Comparison of ENCODE assay signal across 7 cellular contexts in the genomic region with DNA sequence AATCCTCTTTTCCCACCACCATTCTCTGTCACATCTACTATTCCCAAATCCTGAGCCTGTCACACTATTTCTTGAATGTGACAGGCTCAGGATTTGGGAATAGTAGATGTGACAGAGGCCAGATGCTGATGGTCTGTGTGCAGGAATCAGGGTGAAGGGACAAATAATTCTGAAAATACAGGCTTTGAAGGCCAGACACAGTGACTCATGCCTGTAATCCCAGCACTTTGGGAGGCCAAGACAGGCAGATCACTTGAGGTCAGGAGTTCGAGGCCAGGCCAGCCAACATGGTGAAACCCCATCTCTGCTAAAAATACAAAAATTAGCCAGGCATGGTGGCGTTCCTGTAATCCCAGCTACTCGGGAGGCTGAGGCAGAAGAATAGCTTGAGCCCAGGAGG. TPM values are rescaled to one million over a fixed set of nuclear protein-coding genes. Genes with fewer than 3 reads are reported as not detected.
DNase-seq lines count a peak whose midpoint lies in the region; ATAC-seq and TF ChIP-seq lines count a peak whose summit lies in the region.
"Not testable (repeated sequence)": the region's sequence is repeated elsewhere in the genome, so short reads cannot be mapped to it uniquely, and the experiment has no call there.

No MANE protein-coding gene starts in this region.

- not testable (repeated sequence) for H3K27me3 ChIP-seq in IMR-90 (ENCODE audit: control insufficient read depth, insufficient read depth, low read length); PC-9 (ENCODE audit: insufficient read depth, low read depth); adipocyte (replicated peaks; ENCODE audit: control insufficient read depth, insufficient read depth, low read length); mesenchymal stem cell (ENCODE audit: control insufficient read depth in 1 of 2, insufficient read depth in 1 of 2, low read length in 2 of 2)

- H2BK5ac ChIP-seq in IMR-90 (ENCODE audit: low read depth, low read length, poor library complexity, severe bottlenecking); mesenchymal stem cell (ENCODE audit: low read depth, low read length, poor library complexity, severe bottlenecking): not testable (repeated sequence)

- not testable (repeated sequence) for H4K5ac ChIP-seq in IMR-90 (ENCODE audit: low read depth, low read length)

- H2BK120ac ChIP-seq in IMR-90 (ENCODE audit: low read depth, low read length); mesenchymal stem cell (ENCODE audit: low read depth, low read length): not testable (repeated sequence)

- TF ChIP-seq POLR2A in IMR-90 (IDR thresholded peaks at IDR 0.05; ENCODE audit: low read depth, low read length): not testable (repeated sequence)

- H3K18ac ChIP-seq in IMR-90 (ENCODE audit: low read depth, low read length); mesenchymal stem cell (ENCODE audit: low read depth in 1 of 2, low read length in 2 of 2): not testable (repeated sequence)

- H3K56ac ChIP-seq in IMR-90 (ENCODE audit: extremely low read depth, insufficient read depth, low read length): not testable (repeated sequence)

- TF ChIP-seq RAD21 in IMR-90 (IDR thresholded peaks at IDR 0.05; ENCODE audit: low read length): not testable (repeated sequence)

- intact Hi-C loops in IMR-90 (cut with micrococcal nuclease); PC-9 (cut with micrococcal nuclease; ENCODE audit: unreplicated experiment): not testable (repeated sequence)

- H3K4me3 ChIP-seq in IMR-90 (ENCODE audit: insufficient read depth, low read depth, low read length); PC-9; adipocyte (ENCODE audit: low read length); choroid plexus epithelial cell (ENCODE audit: low read depth, low read length); mesenchymal stem cell (ENCODE audit: insufficient read depth in 1 of 2, low read depth in 1 of 2, low read length in 2 of 2): not testable (repeated sequence)

- H3K36me3 ChIP-seq in IMR-90 (ENCODE audit: control insufficient read depth, insufficient read depth, low read length): peaks cover 22% of the 10 kb centered on the region
- H3K36me3 ChIP-seq in PC-9 (ENCODE audit: low read depth): peaks cover 29% of the 10 kb centered on the region
- peaks cover 40% of the 10 kb centered on the region for H3K36me3 ChIP-seq in adipocyte (ENCODE audit: control insufficient read depth, insufficient read depth, low read length, severe bottlenecking)
- peaks cover 23 to 63% of the 10 kb centered on the region in 2 experiments for H3K36me3 ChIP-seq in mesenchymal stem cell (ENCODE audit: control insufficient read depth in 1 of 2, insufficient read depth in 2 of 2, low read depth in 1 of 2, low read length in 2 of 2)

- WGBS in IMR-90 (ENCODE audit: extremely low coverage in 2 of 2, insufficient read length in 1 of 2), 2 experiments: no CpG with 5 or more reads among the region's 3 CpGs
- WGBS in mesenchymal stem cell: 46% methylated on average over 3 of the region's 3 CpGs

- H3K79me1 ChIP-seq in IMR-90 (ENCODE audit: low read depth in 1 of 2, low read length in 2 of 2) (peaks cover 31 to 73% of the 10 kb centered on the region in 2 experiments), mesenchymal stem cell (replicated peaks; ENCODE audit: low read length, poor library complexity, severe bottlenecking) (peaks cover 13% of the 10 kb centered on the region)

- H3K9me1 ChIP-seq in IMR-90 (ENCODE audit: insufficient read depth, low read length): not testable (repeated sequence)

- H3K9me2 ChIP-seq in PC-9 (ENCODE audit: insufficient read depth): not testable (repeated sequence)

- in situ Hi-C loops in IMR-90 (cut with MboI; ENCODE audit: low sequenced_read_pairs): not testable (repeated sequence)

- H3K79me2 ChIP-seq in PC-9 (ENCODE audit: low read depth): not testable (repeated sequence)

- H2BK20ac ChIP-seq in IMR-90 (ENCODE audit: low read depth, low read length): not testable (repeated sequence)

- H3K27ac ChIP-seq in IMR-90 (ENCODE audit: insufficient read depth, low read length); mesenchymal stem cell (ENCODE audit: low read length, poor library complexity, severe bottlenecking): not testable (repeated sequence)
- peak overlapping the region; percentile 14; the same call in 1 of the 2 replicates for H3K27ac ChIP-seq in PC-9

- H4K20me1 ChIP-seq in IMR-90 (ENCODE audit: insufficient read depth, low read length): peaks cover 29% of the 10 kb centered on the region
- not testable (repeated sequence) for H4K20me1 ChIP-seq in PC-9 (ENCODE audit: insufficient read depth)

- not testable (repeated sequence) for H2AFZ ChIP-seq in IMR-90 (replicated peaks; ENCODE audit: low read length, poor library complexity); PC-9; mesenchymal stem cell (ENCODE audit: low read depth, low read length)

- H3K4ac ChIP-seq in IMR-90 (ENCODE audit: low read depth, low read length); mesenchymal stem cell (ENCODE audit: low read depth in 1 of 2, low read length in 2 of 2): not testable (repeated sequence)

- not testable (repeated sequence) for H4K91ac ChIP-seq in IMR-90 (ENCODE audit: insufficient read depth, low read depth, low read length); mesenchymal stem cell (ENCODE audit: low read length)

- DNase-seq in ELR (ENCODE audit: low read depth): peak; percentile 16
- peak; percentile 28 for DNase-seq in IMR-90
- not testable (repeated sequence) for DNase-seq in PC-9
- peak; percentile 50 for DNase-seq in adipocyte (ENCODE audit: low read depth)
- DNase-seq in choroid plexus epithelial cell (ENCODE audit: low read depth): peak; percentile 38
- DNase-seq in fibroblast of peridontal ligament (ENCODE audit: extremely low read depth): peak; percentile 40
- peak; percentile 38 for DNase-seq in mesenchymal stem cell

- H3K14ac ChIP-seq in IMR-90 (replicated peaks; ENCODE audit: low read depth, low read length); mesenchymal stem cell (ENCODE audit: low read length in 2 of 2): not testable (repeated sequence)

- not testable (repeated sequence) for H4K8ac ChIP-seq in IMR-90 (ENCODE audit: low read depth in 2 of 2, low read length in 2 of 2); mesenchymal stem cell (ENCODE audit: low read length)

- H2BK15ac ChIP-seq in IMR-90 (ENCODE audit: low read depth, low read length); mesenchymal stem cell (ENCODE audit: low read depth, poor library complexity, severe bottlenecking): not testable (repeated sequence)

- CTCF ChIA-PET in IMR-90 (lab: Yijun Ruan, JAX); PC-9 (lab: Charles Lee): not testable (repeated sequence)

- not testable (repeated sequence) for H3K23ac ChIP-seq in IMR-90 (ENCODE audit: low read depth, low read length); mesenchymal stem cell (ENCODE audit: low read length in 2 of 2)

- not testable (repeated sequence) for H3K9me3 ChIP-seq in IMR-90 (ENCODE audit: control insufficient read depth, insufficient read depth, low read length); PC-9 (ENCODE audit: insufficient read depth, low read depth); adipocyte (ENCODE audit: control insufficient read depth, low read length); mesenchymal stem cell (ENCODE audit: control insufficient read depth, low read length)

- H3K4me1 ChIP-seq in IMR-90 (ENCODE audit: control insufficient read depth, insufficient read depth, low read length): peaks cover 12% of the 10 kb centered on the region
- H3K4me1 ChIP-seq in PC-9 (replicated peaks; ENCODE audit: insufficient read depth): peaks cover 20% of the 10 kb centered on the region
- H3K4me1 ChIP-seq in adipocyte (ENCODE audit: control insufficient read depth, insufficient read depth, low read length): peaks cover 17% of the 10 kb centered on the region
- H3K4me1 ChIP-seq in mesenchymal stem cell (ENCODE audit: control insufficient read depth, insufficient read depth, low read depth, low read length): not testable (repeated sequence)

- dilution Hi-C loops in IMR-90 (cut with HindIII; ENCODE audit: low sequenced_read_pairs, unreplicated experiment): not testable (repeated sequence)

- not testable (repeated sequence) for H2AK5ac ChIP-seq in IMR-90 (ENCODE audit: low read depth, low read length); mesenchymal stem cell (ENCODE audit: low read length, severe bottlenecking)

- ATAC-seq in IMR-90 (ENCODE audit: low read depth): peak; percentile 46

- H3F3A ChIP-seq in PC-9 (ENCODE audit: insufficient read depth, low read depth): not testable (repeated sequence)

- POLR2A ChIA-PET in IMR-90 (lab: Charles Lee; ENCODE audit: unreplicated experiment); PC-9 (lab: Charles Lee; ENCODE audit: unreplicated experiment): not testable (repeated sequence)

- BruUV-seq in IMR-90 (replicated peaks; lab: Mats Ljungman, UMichigan); PC-9 (replicated peaks; lab: Mats Ljungman, UMichigan): not testable (repeated sequence)

- H3K9ac ChIP-seq in IMR-90 (ENCODE audit: low read depth, low read length); adipocyte (ENCODE audit: low read length); mesenchymal stem cell (ENCODE audit: low read length): not testable (repeated sequence)

- H2AK9ac ChIP-seq in IMR-90 (replicated peaks; ENCODE audit: low read depth, low read length, poor library complexity): not testable (repeated sequence)

- not testable (repeated sequence) for H2BK12ac ChIP-seq in mesenchymal stem cell (ENCODE audit: low read length in 2 of 2)

- not testable (repeated sequence) for TF ChIP-seq CTCF in IMR-90 (conservative IDR thresholded peaks at IDR 0.05; ENCODE audit: low read depth, low read length); PC-9 (conservative IDR thresholded peaks at IDR 0.05); choroid plexus epithelial cell (conservative IDR thresholded peaks at IDR 0.05; ENCODE audit: low read depth, low read length)

- not testable (repeated sequence) for H3K4me2 ChIP-seq in IMR-90 (ENCODE audit: low read depth, low read length); mesenchymal stem cell (ENCODE audit: low read length, poor library complexity, severe bottlenecking)
- H3K4me2 ChIP-seq in PC-9: peak overlapping the region; percentile 12; the same call in 1 of the 2 replicates

RNA-seq across cellular contexts. Expression of a gene that starts 55.3 kb away (rescaled TPM):
- total RNA-seq in IMR-90 (2012; rRNA removed) (22.0 and 31.7 TPM in 2 replicates), PC-9 (2021) (28.7 and 32.2 TPM in 2 replicates)
- 11.0 and 12.4 TPM in 2 replicates for polyA plus RNA-seq in IMR-90 (2012; rRNA removed)
- polyA plus RNA-seq in IMR-90 (2012; cell fraction: cytosol; rRNA removed): 2.7 and 4.7 TPM in 2 replicates
- polyA plus RNA-seq in IMR-90 (2012; cell fraction: nucleus; rRNA removed; ENCODE audit: low replicate concordance): 4.7 and 13.2 TPM in 2 replicates
- 16.2 TPM for polyA plus RNA-seq in mesenchymal stem cell (2013, experiment 1 of 2)
- polyA plus RNA-seq in mesenchymal stem cell (2013, experiment 2 of 2): 17.4 TPM

RNA-seq across cellular contexts. Expression of a gene that starts 57.5 kb away (rescaled TPM):
- 0.54 and 0.56 TPM in 2 replicates for total RNA-seq in IMR-90 (2012; rRNA removed)
- 0.50 TPM in 2 replicates for polyA plus RNA-seq in IMR-90 (2012; rRNA removed)
- polyA plus RNA-seq in IMR-90 (2012; cell fraction: cytosol; rRNA removed): 0.16 and 0.30 TPM in 2 replicates
- polyA plus RNA-seq in IMR-90 (2012; cell fraction: nucleus; rRNA removed; ENCODE audit: low replicate concordance): 3.6 and 4.1 TPM in 2 replicates
- total RNA-seq in PC-9 (2021): 0.98 and 1.1 TPM in 2 replicates
- 22.9 TPM for polyA plus RNA-seq in mesenchymal stem cell (2013, experiment 1 of 2)
- 22.8 TPM for polyA plus RNA-seq in mesenchymal stem cell (2013, experiment 2 of 2)
